Comparison of ENCODE assay signal across 1 cellular context in genomic region chr6:20400476-20401402, GRCh38.
TF ChIP-seq lines count a peak whose summit lies in the region.

No MANE protein-coding gene starts in this region.

TF ChIP-seq in K562, 482 proteins besides CTCF, POLR2A, EP300 and RAD21 (continued from another document and continues in another):
- TF ChIP-seq ZNF592 (IDR thresholded peaks at IDR 0.05), result 0 out of 2 replicates have a peak, but pooled peaks have one; percentile 67
- TF ChIP-seq PURB (CRISPR knock-in tag; IDR thresholded peaks at IDR 0.05; ENCODE audit: low read depth), result no peak
- TF ChIP-seq MCM2 (IDR thresholded peaks at IDR 0.05; ENCODE audit: low read depth), result no peak
- no peak for TF ChIP-seq GTF2B (IDR thresholded peaks at IDR 0.05; ENCODE audit: extremely low read depth, insufficient read length)
- TF ChIP-seq ZNF134 (CRISPR knock-in tag; conservative IDR thresholded peaks at IDR 0.05), result no peak
- peak; percentile 76 for TF ChIP-seq MYC (IDR thresholded peaks at IDR 0.05; ENCODE audit: low read depth, low read length)
- 0 out of 2 replicates have a peak, but pooled peaks have one; percentile 16 for TF ChIP-seq MYC (CRISPR knock-in tag; IDR thresholded peaks at IDR 0.05; ENCODE audit: borderline replicate concordance, low read depth)
- TF ChIP-seq, protein P1, sequence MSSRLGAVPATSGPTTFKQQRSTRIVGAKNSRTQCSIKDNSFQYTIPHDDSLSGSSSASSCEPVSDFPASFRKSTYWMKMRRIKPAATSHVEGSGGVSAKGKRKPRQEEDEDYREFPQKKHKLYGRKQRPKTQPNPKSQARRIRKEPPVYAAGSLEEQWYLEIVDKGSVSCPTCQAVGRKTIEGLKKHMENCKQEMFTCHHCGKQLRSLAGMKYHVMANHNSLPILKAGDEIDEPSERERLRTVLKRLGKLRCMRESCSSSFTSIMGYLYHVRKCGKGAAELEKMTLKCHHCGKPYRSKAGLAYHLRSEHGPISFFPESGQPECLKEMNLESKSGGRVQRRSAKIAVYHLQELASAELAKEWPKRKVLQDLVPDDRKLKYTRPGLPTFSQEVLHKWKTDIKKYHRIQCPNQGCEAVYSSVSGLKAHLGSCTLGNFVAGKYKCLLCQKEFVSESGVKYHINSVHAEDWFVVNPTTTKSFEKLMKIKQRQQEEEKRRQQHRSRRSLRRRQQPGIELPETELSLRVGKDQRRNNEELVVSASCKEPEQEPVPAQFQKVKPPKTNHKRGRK (tag; IDR thresholded peaks at IDR 0.05), result no peak
- TF ChIP-seq CBX3 (IDR thresholded peaks at IDR 0.05; ENCODE audit: borderline replicate concordance in 1 of 2, low read length in 2 of 2), result peak in 1 of 2 experiments; percentile 25; a peak in 1 of 3 replicates
- peak; percentile 50 for TF ChIP-seq SMAD1 (IDR thresholded peaks at IDR 0.05; ENCODE audit: low read depth, low read length, partially characterized antibody)
- TF ChIP-seq ZNF785 (CRISPR knock-in tag; IDR thresholded peaks at IDR 0.05), result no peak
- TF ChIP-seq TSHZ1 (CRISPR knock-in tag; IDR thresholded peaks at IDR 0.05), result no peak
- TF ChIP-seq E2F3 (CRISPR knock-in tag; IDR thresholded peaks at IDR 0.05), result no peak
- no peak for TF ChIP-seq ZNF431 (CRISPR knock-in tag; IDR thresholded peaks at IDR 0.05)
- TF ChIP-seq CBFB (CRISPR knock-in tag; IDR thresholded peaks at IDR 0.05), result no peak
- TF ChIP-seq, protein P2, sequence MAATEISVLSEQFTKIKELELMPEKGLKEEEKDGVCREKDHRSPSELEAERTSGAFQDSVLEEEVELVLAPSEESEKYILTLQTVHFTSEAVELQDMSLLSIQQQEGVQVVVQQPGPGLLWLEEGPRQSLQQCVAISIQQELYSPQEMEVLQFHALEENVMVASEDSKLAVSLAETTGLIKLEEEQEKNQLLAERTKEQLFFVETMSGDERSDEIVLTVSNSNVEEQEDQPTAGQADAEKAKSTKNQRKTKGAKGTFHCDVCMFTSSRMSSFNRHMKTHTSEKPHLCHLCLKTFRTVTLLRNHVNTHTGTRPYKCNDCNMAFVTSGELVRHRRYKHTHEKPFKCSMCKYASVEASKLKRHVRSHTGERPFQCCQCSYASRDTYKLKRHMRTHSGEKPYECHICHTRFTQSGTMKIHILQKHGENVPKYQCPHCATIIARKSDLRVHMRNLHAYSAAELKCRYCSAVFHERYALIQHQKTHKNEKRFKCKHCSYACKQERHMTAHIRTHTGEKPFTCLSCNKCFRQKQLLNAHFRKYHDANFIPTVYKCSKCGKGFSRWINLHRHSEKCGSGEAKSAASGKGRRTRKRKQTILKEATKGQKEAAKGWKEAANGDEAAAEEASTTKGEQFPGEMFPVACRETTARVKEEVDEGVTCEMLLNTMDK (IDR thresholded peaks at IDR 0.05; ENCODE audit: borderline replicate concordance, insufficient read depth, low read depth, low read length, poor library complexity, severe bottlenecking), result peak; percentile 91
- no peak; the same call in 1 of the 2 replicates for TF ChIP-seq ZSCAN29 (IDR thresholded peaks at IDR 0.05)
- TF ChIP-seq ZNF780A (CRISPR knock-in tag; IDR thresholded peaks at IDR 0.05), result no peak
- TF ChIP-seq, protein P3, sequence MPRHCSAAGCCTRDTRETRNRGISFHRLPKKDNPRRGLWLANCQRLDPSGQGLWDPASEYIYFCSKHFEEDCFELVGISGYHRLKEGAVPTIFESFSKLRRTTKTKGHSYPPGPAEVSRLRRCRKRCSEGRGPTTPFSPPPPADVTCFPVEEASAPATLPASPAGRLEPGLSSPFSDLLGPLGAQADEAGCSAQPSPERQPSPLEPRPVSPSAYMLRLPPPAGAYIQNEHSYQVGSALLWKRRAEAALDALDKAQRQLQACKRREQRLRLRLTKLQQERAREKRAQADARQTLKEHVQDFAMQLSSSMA (CRISPR knock-in tag; IDR thresholded peaks at IDR 0.05), result no peak
- TF ChIP-seq ZNF354B (CRISPR knock-in tag; IDR thresholded peaks at IDR 0.05), result no peak
- TF ChIP-seq, protein P4, sequence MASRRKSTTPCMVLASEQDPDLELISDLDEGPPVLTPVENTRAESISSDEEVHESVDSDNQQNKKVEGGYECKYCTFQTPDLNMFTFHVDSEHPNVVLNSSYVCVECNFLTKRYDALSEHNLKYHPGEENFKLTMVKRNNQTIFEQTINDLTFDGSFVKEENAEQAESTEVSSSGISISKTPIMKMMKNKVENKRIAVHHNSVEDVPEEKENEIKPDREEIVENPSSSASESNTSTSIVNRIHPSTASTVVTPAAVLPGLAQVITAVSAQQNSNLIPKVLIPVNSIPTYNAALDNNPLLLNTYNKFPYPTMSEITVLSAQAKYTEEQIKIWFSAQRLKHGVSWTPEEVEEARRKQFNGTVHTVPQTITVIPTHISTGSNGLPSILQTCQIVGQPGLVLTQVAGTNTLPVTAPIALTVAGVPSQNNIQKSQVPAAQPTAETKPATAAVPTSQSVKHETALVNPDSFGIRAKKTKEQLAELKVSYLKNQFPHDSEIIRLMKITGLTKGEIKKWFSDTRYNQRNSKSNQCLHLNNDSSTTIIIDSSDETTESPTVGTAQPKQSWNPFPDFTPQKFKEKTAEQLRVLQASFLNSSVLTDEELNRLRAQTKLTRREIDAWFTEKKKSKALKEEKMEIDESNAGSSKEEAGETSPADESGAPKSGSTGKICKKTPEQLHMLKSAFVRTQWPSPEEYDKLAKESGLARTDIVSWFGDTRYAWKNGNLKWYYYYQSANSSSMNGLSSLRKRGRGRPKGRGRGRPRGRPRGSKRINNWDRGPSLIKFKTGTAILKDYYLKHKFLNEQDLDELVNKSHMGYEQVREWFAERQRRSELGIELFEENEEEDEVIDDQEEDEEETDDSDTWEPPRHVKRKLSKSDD (conservative IDR thresholded peaks at IDR 0.05; ENCODE audit: low read length), result no peak
- TF ChIP-seq HLTF (IDR thresholded peaks at IDR 0.05), result 0 out of 2 replicates have a peak, but pooled peaks have one; percentile 24
- peak; percentile 57 for TF ChIP-seq TOE1 (IDR thresholded peaks at IDR 0.05; ENCODE audit: borderline replicate concordance)
- TF ChIP-seq TOE1 (CRISPR knock-in tag; IDR thresholded peaks at IDR 0.05; ENCODE audit: borderline replicate concordance, low read depth), result 0 out of 2 replicates have a peak, but pooled peaks have one; percentile 40
- TF ChIP-seq MBD2 (IDR thresholded peaks at IDR 0.05; ENCODE audit: borderline replicate concordance, low read depth), result no peak
- peak; percentile 17; the same call in 1 of the 2 replicates for TF ChIP-seq NR2C2 (CRISPR knock-in tag; IDR thresholded peaks at IDR 0.05)
- TF ChIP-seq NR2C2 (tag; IDR thresholded peaks at IDR 0.05), result 0 out of 2 replicates have a peak, but pooled peaks have one; percentile 70
- TF ChIP-seq ETV6 (IDR thresholded peaks at IDR 0.05; ENCODE audit: borderline replicate concordance in 1 of 2, low read depth in 2 of 2, low read length in 1 of 2), result no peak
- no peak for TF ChIP-seq ETV6 (CRISPR knock-in tag; IDR thresholded peaks at IDR 0.05; ENCODE audit: borderline replicate concordance)
- TF ChIP-seq ZNF609 (CRISPR knock-in tag; IDR thresholded peaks at IDR 0.05; ENCODE audit: borderline replicate concordance), result no peak
- peak; percentile 57; the same call in 1 of the 2 replicates for TF ChIP-seq ZSCAN32 (CRISPR knock-in tag; IDR thresholded peaks at IDR 0.05)
- TF ChIP-seq ZNF316 (IDR thresholded peaks at IDR 0.05), result no peak
- TF ChIP-seq ZKSCAN1 (IDR thresholded peaks at IDR 0.05; ENCODE audit: low read depth, low read length), result no peak
- no peak for TF ChIP-seq ARHGAP35 (IDR thresholded peaks at IDR 0.05; ENCODE audit: partially characterized antibody)
- TF ChIP-seq, protein P5, sequence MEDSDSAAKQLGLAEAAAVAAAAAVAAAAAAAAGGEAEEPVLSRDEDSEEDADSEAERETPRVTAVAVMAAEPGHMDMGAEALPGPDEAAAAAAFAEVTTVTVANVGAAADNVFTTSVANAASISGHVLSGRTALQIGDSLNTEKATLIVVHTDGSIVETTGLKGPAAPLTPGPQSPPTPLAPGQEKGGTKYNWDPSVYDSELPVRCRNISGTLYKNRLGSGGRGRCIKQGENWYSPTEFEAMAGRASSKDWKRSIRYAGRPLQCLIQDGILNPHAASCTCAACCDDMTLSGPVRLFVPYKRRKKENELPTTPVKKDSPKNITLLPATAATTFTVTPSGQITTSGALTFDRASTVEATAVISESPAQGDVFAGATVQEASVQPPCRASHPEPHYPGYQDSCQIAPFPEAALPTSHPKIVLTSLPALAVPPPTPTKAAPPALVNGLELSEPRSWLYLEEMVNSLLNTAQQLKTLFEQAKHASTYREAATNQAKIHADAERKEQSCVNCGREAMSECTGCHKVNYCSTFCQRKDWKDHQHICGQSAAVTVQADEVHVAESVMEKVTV (CRISPR knock-in tag; IDR thresholded peaks at IDR 0.05), result 0 out of 2 replicates have a peak, but pooled peaks have one; percentile 18
- TF ChIP-seq FOXJ2 (tag; IDR thresholded peaks at IDR 0.05), result no peak
- TF ChIP-seq NFIC (IDR thresholded peaks at IDR 0.05), result peak; percentile 42
